24 cellular contexts compared by ENCODE assay signal in the genomic region with DNA sequence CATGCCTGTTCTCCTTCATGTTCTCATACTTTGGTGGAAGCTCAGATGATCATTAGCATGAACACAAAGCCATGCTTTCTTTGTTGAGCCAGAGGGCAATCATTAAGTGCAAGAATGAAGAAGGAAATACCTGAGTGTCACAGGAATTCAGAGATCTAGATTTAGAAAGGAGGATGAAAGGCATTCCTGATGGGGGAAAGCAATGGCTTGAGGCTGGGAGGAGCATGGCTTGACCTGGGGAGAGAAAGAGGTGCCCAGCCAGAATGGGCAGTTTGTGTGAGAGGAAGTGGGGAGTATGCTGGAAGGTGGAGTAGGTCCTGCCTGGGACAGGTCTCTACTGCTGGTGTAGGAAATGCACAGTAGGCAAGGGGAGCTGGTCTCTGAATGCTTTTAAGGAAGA. TPM values are rescaled to one million over a fixed set of nuclear protein-coding genes. Genes with fewer than 3 reads are reported as not detected.
DNase-seq lines count a peak whose midpoint lies in the region; ATAC-seq, FAIRE-seq and TF ChIP-seq lines count a peak whose summit lies in the region.
"Had no signal": no experiment of that assay in that cellular context is flagged by ENCODE, and none has a peak within 500 bp of the region (broad histone marks: within the 10 kb centered on the region; RNA-seq: fewer than 3 reads in every experiment).

No MANE protein-coding gene starts in this region.

- H3K9ac ChIP-seq in PC-3 (ENCODE audit: low read length) = no peak overlapping the region

- peak; percentile 21 for FAIRE-seq in GM12892 (lab: Jason Lieb, UNC)

- 0 out of 2 replicates have a peak overlapping the region, but pooled peaks have one; percentile 15 for H3K4me2 ChIP-seq in PC-3 (ENCODE audit: low read length)

- no peak for TF ChIP-seq POLR2A in GM12892 (IDR thresholded peaks at IDR 0.05; ENCODE audit: low read depth, low read length)

- no peaks in the 10 kb centered on the region for H3K36me3 Mint-ChIP-seq in T-helper 2 cell treated with Interferon-gamma antibody and Interleukin-4, amounts not matched to agents 5 μg/mL and 100 μg/mL, for 36 hours (ENCODE audit: low read depth)
- H3K36me3 Mint-ChIP-seq: activated CD4-positive, alpha-beta memory T cell treated with anti-CD3 and anti-CD28 coated beads for 36 hours; activated naive CD4-positive, alpha-beta T cell treated with anti-CD3 and anti-CD28 coated beads, Interleukin-2, amount 50 U/mL, for 72 hours; CD14-positive monocyte; IgD-negative memory B cell had no signal

- no peak overlapping the region for H3K4me3 Mint-ChIP-seq in T-helper 2 cell treated with Interferon-gamma antibody and Interleukin-4, amounts not matched to agents 5 μg/mL and 100 μg/mL, for 36 hours
- H3K4me3 Mint-ChIP-seq: activated CD4-positive, alpha-beta memory T cell treated with anti-CD3 and anti-CD28 coated beads for 36 hours; activated T-cell treated with anti-CD3 and anti-CD28 coated beads, Interleukin-2, amount 50 U/mL, for 24 hours; CD14-positive monocyte; IgD-negative memory B cell; T-helper 17 cell had no signal

- H3K27ac ChIP-seq in PC-3 (ENCODE audit: low read length) (peak overlapping the region; percentile 40), mesodermal cell (ENCODE audit: low read depth, low read length, severe bottlenecking) (peak overlapping the region; percentile 85)
- H3K27ac ChIP-seq: left lung, neutrophil, SJSA1, WERI-Rb-1 had no signal

- H2AFZ ChIP-seq in PC-3 (ENCODE audit: low read length) = no peak overlapping the region

- H3K4me1 ChIP-seq in PC-3 (ENCODE audit: insufficient read depth, low read length) (peaks cover 20% of the 10 kb centered on the region), mesodermal cell (ENCODE audit: control insufficient read depth, insufficient read depth, low read length, poor library complexity, severe bottlenecking) (peaks cover 23% of the 10 kb centered on the region)
- H3K4me1 ChIP-seq: left lung, SJSA1 had no signal

- CTCF ChIA-PET in PC-3 (lab: Charles Lee) = no interaction called here

- H3K4me3 ChIP-seq in PC-3 (ENCODE audit: low read length) (no peak overlapping the region), fibroblast of the aortic adventitia (ENCODE audit: low read depth, low read length) (no peak overlapping the region), mesodermal cell (ENCODE audit: extremely low read depth, insufficient read depth, low read length, poor library complexity, severe bottlenecking) (no peak overlapping the region)
- H3K4me3 ChIP-seq: left lung, SJSA1 had no signal

- TF ChIP-seq CTCF in PC-3 (conservative IDR thresholded peaks at IDR 0.05; ENCODE audit: low read depth, low read length) (no peak), fibroblast of the aortic adventitia (IDR thresholded peaks at IDR 0.05; ENCODE audit: insufficient read depth, low read length) (no peak)

- H3K4me1 Mint-ChIP-seq in T-helper 2 cell treated with Interferon-gamma antibody and Interleukin-4, amounts not matched to agents 5 μg/mL and 100 μg/mL, for 36 hours (ENCODE audit: low read depth) = no peaks in the 10 kb centered on the region
- H3K4me1 Mint-ChIP-seq: CD14-positive monocyte, IgD-negative memory B cell, T-helper 17 cell had no signal

- no peaks in the 10 kb centered on the region for H3K27me3 ChIP-seq in PC-3 (ENCODE audit: low read length)
- H3K27me3 ChIP-seq: SJSA1 had no signal

- no peaks in the 10 kb centered on the region for H3K79me2 ChIP-seq in PC-3 (ENCODE audit: low read length)

- H3F3A ChIP-seq in PC-3 (ENCODE audit: low read length, unreplicated experiment) = no peaks in the 10 kb centered on the region

- ATAC-seq in PC-3 = no peak
- ATAC-seq: activated naive CD4-positive, alpha-beta T cell treated with anti-CD3 and anti-CD28 coated beads, Interleukin-2, amount 50 U/mL, for 72 hours; left lung; T-helper 17 cell had no signal

- H4K20me1 ChIP-seq in PC-3 (ENCODE audit: low read length) = no peaks in the 10 kb centered on the region

- H3K9me3 Mint-ChIP-seq in T-helper 2 cell treated with Interferon-gamma antibody and Interleukin-4, amounts not matched to agents 5 μg/mL and 100 μg/mL, for 36 hours = no peaks in the 10 kb centered on the region
- H3K9me3 Mint-ChIP-seq: activated naive CD4-positive, alpha-beta T cell treated with anti-CD3 and anti-CD28 coated beads, Interleukin-2, amount 50 U/mL, for 72 hours had no signal

- H3K27ac Mint-ChIP-seq in T-helper 2 cell treated with Interferon-gamma antibody and Interleukin-4, amounts not matched to agents 5 μg/mL and 100 μg/mL, for 36 hours = no peak overlapping the region
- H3K27ac Mint-ChIP-seq: activated CD4-positive, alpha-beta memory T cell treated with anti-CD3 and anti-CD28 coated beads for 36 hours; activated naive CD4-positive, alpha-beta T cell treated with anti-CD3 and anti-CD28 coated beads, Interleukin-2, amount 50 U/mL, for 72 hours; activated T-cell treated with anti-CD3 and anti-CD28 coated beads, Interleukin-2, amount 50 U/mL, for 24 hours; CD14-positive monocyte; IgD-negative memory B cell; T-helper 17 cell had no signal

- H3K9me2 ChIP-seq in PC-3 (replicated peaks; ENCODE audit: low read length) = no peaks in the 10 kb centered on the region

- intact Hi-C loops in PC-3 (cut with micrococcal nuclease) = no loop called here

- H3K36me3 ChIP-seq in PC-3 (ENCODE audit: low read depth, low read length) = no peaks in the 10 kb centered on the region
- H3K36me3 ChIP-seq in mesodermal cell (ENCODE audit: control insufficient read depth, insufficient read depth, low read length) = no peaks in the 10 kb centered on the region
- H3K36me3 ChIP-seq: left lung, neutrophil, SJSA1, WERI-Rb-1 had no signal

- no TSS peak for BruUV-seq in PC-3 (replicated peaks; lab: Mats Ljungman, UMichigan)

- peaks cover 7% of the 10 kb centered on the region for H3K27me3 Mint-ChIP-seq in T-helper 2 cell treated with Interferon-gamma antibody and Interleukin-4, amounts not matched to agents 5 μg/mL and 100 μg/mL, for 36 hours (ENCODE audit: low read depth)

- DNase-seq in GM12892 (ENCODE audit: insufficient read length) (no peak), PC-3 (no peak), fibroblast of the aortic adventitia (ENCODE audit: low read depth) (peak; percentile 40), HuH-7 (ENCODE audit: low spot score) (no peak)
- no peak for DNase-seq in activated CD4-positive, CD25-positive, alpha-beta regulatory T cell treated with anti-CD3 and anti-CD28 coated beads, Interleukin-2, amount 50 U/mL, for 72 hours
- DNase-seq in stimulated activated CD4-positive, alpha-beta T cell treated with anti-CD3 and anti-CD28 coated beads, Interleukin-2, amount 100 ng/mL, for 48 hours = no peak
- no peak for DNase-seq in T-helper 2 cell treated with Interferon-gamma antibody and Interleukin-4, amounts not matched to agents 5 μg/mL and 100 μg/mL, for 36 hours (ENCODE audit: low spot score)
- DNase-seq: activated CD4-positive, alpha-beta memory T cell treated with anti-CD3 and anti-CD28 coated beads for 36 hours; activated T-cell treated with anti-CD3 and anti-CD28 coated beads, Interleukin-2, amount 50 U/mL, for 24 hours; cortex of kidney; DMS153; hippocampal formation; left lung; NCI-H774; retina; substantia nigra; T-helper 17 cell; WERI-Rb-1 had no signal

- H3K9me3 ChIP-seq in PC-3 (ENCODE audit: low read length) = 0 out of 2 replicates have a peak, but pooled peaks cover 3% of the 10 kb centered on the region
- peaks cover 44% of the 10 kb centered on the region for H3K9me3 ChIP-seq in mesodermal cell (ENCODE audit: control insufficient read depth, low read length)
- H3K9me3 ChIP-seq: neutrophil had no signal

- POLR2A ChIA-PET in PC-3 (lab: Charles Lee; ENCODE audit: unreplicated experiment) = no interaction called here

RNA-seq across cellular contexts. Expression of a gene that starts 35.1 kb away (rescaled TPM):
- polyA plus RNA-seq in GM12892 (2012; ENCODE audit: missing spikeins) = not detected
- 11.6 and 14.3 TPM in 2 replicates for total RNA-seq in PC-3 (2014; rRNA removed)
- total RNA-seq in fibroblast of the aortic adventitia (ENCODE audit: low replicate concordance) = 2.5 and 14.7 TPM in 2 replicates
- polyA plus RNA-seq in mesodermal cell (2013, experiment 1 of 2) = 5.6 TPM
- polyA plus RNA-seq in mesodermal cell (2013, experiment 2 of 2) = 5.8 TPM
- total RNA-seq: activated CD4-positive, alpha-beta memory T cell treated with anti-CD3 and anti-CD28 coated beads for 36 hours; activated naive CD4-positive, alpha-beta T cell treated with anti-CD3 and anti-CD28 coated beads, Interleukin-2, amount 50 U/mL, for 72 hours had no signal
- polyA plus RNA-seq: CD14-positive monocyte, IgD-negative memory B cell had no signal
